In genomic region chr6:30766461-30767157, GRCh38 we compare ENCODE assay signal across 3 cellular contexts.
TF ChIP-seq lines count a peak whose summit lies in the region.

No MANE protein-coding gene starts in this region.

TF ChIP-seq in HEK293, 187 proteins besides CTCF, POLR2A, EP300 and RAD21 (continues in another document):
- no peak for TF ChIP-seq ZNF571 (tag by site-specific recombination; IDR thresholded peaks at IDR 0.05)
- TF ChIP-seq ZNF16 (tag by site-specific recombination; IDR thresholded peaks at IDR 0.05; ENCODE audit: low read depth): no peak
- no peak for TF ChIP-seq ZNF354C (tag by site-specific recombination; IDR thresholded peaks at IDR 0.05; ENCODE audit: borderline replicate concordance, low read depth)
- TF ChIP-seq ZNF645 (tag by site-specific recombination; IDR thresholded peaks at IDR 0.05): no peak
- no peak for TF ChIP-seq GLI4 (tag by site-specific recombination; IDR thresholded peaks at IDR 0.05)
- TF ChIP-seq ZBTB44 (tag by site-specific recombination; IDR thresholded peaks at IDR 0.05): no peak
- no peak for TF ChIP-seq KLF17 (tag by site-specific recombination; IDR thresholded peaks at IDR 0.05)
- TF ChIP-seq ZNF692 (tag by site-specific recombination; IDR thresholded peaks at IDR 0.05): no peak
- TF ChIP-seq ZNF639 (tag by site-specific recombination; IDR thresholded peaks at IDR 0.05): no peak
- TF ChIP-seq ZSCAN16 (tag by site-specific recombination; IDR thresholded peaks at IDR 0.05): no peak
- no peak for TF ChIP-seq ZNF76 (tag by site-specific recombination; IDR thresholded peaks at IDR 0.05; ENCODE audit: borderline replicate concordance, low read depth)
- TF ChIP-seq ZFP41 (tag by site-specific recombination; IDR thresholded peaks at IDR 0.05; ENCODE audit: borderline replicate concordance): no peak

TF ChIP-seq in GM12878, 131 proteins besides CTCF, POLR2A, EP300 and RAD21:
- TF ChIP-seq TARDBP (IDR thresholded peaks at IDR 0.05; ENCODE audit: borderline replicate concordance) (no peak), HDGF (IDR thresholded peaks at IDR 0.05) (peak; percentile 37; the same call in 1 of the 2 replicates)

TF ChIP-seq in liver, 16 proteins besides CTCF, POLR2A, EP300 and RAD21:
- TF ChIP-seq FOXA1 (IDR thresholded peaks at IDR 0.05) (no peak), ATF3 (IDR thresholded peaks at IDR 0.05) (no peak), RXRA (IDR thresholded peaks at IDR 0.05) (peak; percentile 57 to 67), FOXA2 (IDR thresholded peaks at IDR 0.05) (no peak), NR2F2 (IDR thresholded peaks at IDR 0.05) (no peak), MAX (IDR thresholded peaks at IDR 0.05) (no peak), JUND (IDR thresholded peaks at IDR 0.05) (peak in 1 of 2 donors; percentile 13), HNF4G (IDR thresholded peaks at IDR 0.05) (no peak), ZBTB33 (IDR thresholded peaks at IDR 0.05) (no peak), TAF1 (conservative IDR thresholded peaks at IDR 0.05) (no peak), REST (IDR thresholded peaks at IDR 0.05) (no peak), HNF4A (conservative IDR thresholded peaks at IDR 0.05) (peak; percentile 42 to 47), YY1 (IDR thresholded peaks at IDR 0.05) (peak; percentile 66), SP1 (IDR thresholded peaks at IDR 0.05) (peak; percentile 70), EGR1 (IDR thresholded peaks at IDR 0.05; ENCODE audit: low read depth in 2 of 2) (no peak), GABPA (IDR thresholded peaks at IDR 0.05 in 1 of 2, conservative IDR thresholded peaks at IDR 0.05 in 1 of 2) (no peak)
